ENCODE assay signal across 10 cellular contexts in the genomic region with DNA sequence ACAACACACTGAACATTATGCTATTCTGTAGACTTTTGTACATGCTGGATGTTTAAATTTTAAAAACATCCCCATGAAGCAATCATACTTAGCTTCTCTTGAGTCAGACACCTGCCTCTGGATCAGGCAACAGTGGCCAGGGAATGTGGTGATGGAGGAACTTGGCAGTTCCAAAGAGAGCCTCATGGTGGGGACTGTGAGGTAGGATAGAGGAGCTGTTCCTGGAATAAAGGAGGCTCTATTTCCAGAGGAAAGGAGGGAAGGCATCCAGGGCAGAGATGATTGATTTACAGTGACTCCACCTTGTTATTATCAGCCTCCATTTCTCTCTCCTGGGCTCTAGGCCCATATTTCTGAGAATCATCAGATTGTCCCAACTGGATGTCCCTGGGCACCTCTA. TPM values are rescaled to one million over a fixed set of nuclear protein-coding genes. Genes with fewer than 3 reads are reported as not detected.
DNase-seq lines count a peak whose midpoint lies in the region; ATAC-seq, FAIRE-seq and TF ChIP-seq lines count a peak whose summit lies in the region.
"Had no signal": no experiment of that assay in that cellular context is flagged by ENCODE, and none has a peak within 500 bp of the region (broad histone marks: within the 10 kb centered on the region; RNA-seq: fewer than 3 reads in every experiment).

No MANE protein-coding gene starts in this region.

- no peak overlapping the region for H3K27ac Mint-ChIP-seq in stimulated activated naive B cell treated with anti-CD40 and anti-IgM and Interleukin-4, amounts not matched to agents 10 μg/mL and 1 μg/mL and 100 μg/mL, for 72 hours
- H3K27ac Mint-ChIP-seq: CD8-positive, alpha-beta memory T cell; stimulated activated naive CD8-positive, alpha-beta T cell treated with anti-CD3 and anti-CD28 coated beads, Interleukin-15, Interleukin-2, amounts not matched to agents 100 ng/mL and 50 ng/mL, for 24 hours had no signal

- H3K27me3 ChIP-seq in body of pancreas, result no peaks in the 10 kb centered on the region

- peak; percentile 60 to 73 for TF ChIP-seq RAD21 in A549 (conservative IDR thresholded peaks at IDR 0.05 in 1 of 2, IDR thresholded peaks at IDR 0.05 in 1 of 2)

- H3K9me3 Mint-ChIP-seq in stimulated activated naive B cell treated with anti-CD40 and anti-IgM and Interleukin-4, amounts not matched to agents 10 μg/mL and 1 μg/mL and 100 μg/mL, for 72 hours, result peaks cover 7 to 9% of the 10 kb centered on the region in 2 donors
- H3K9me3 Mint-ChIP-seq: CD8-positive, alpha-beta memory T cell had no signal

- no peak for TF ChIP-seq EP300 in A549 (IDR thresholded peaks at IDR 0.05)

- POLR2A ChIA-PET in A549 (lab: Yijun Ruan, JAX), result no interaction called here

- H3K4me1 Mint-ChIP-seq in stimulated activated naive B cell treated with anti-CD40 and anti-IgM and Interleukin-4, amounts not matched to agents 10 μg/mL and 1 μg/mL and 100 μg/mL, for 72 hours, result peaks cover 7 to 13% of the 10 kb centered on the region in 2 donors
- H3K4me1 Mint-ChIP-seq: CD8-positive, alpha-beta memory T cell had no signal

- no peak overlapping the region for H3K4me2 ChIP-seq in A549

- no peaks in the 10 kb centered on the region for H3K36me3 ChIP-seq in body of pancreas (replicated peaks in 1 of 2; ENCODE audit: insufficient read depth in 1 of 2, low read depth in 2 of 2)

- no peak overlapping the region for H3K27ac ChIP-seq in A549
- H3K27ac ChIP-seq in body of pancreas, result no peak overlapping the region

- H3K9me3 ChIP-seq in A549 (no peaks in the 10 kb centered on the region), body of pancreas (no peaks in the 10 kb centered on the region)

- peaks cover 2 to 25% of the 10 kb centered on the region in 2 donors for H3K27me3 Mint-ChIP-seq in stimulated activated naive B cell treated with anti-CD40 and anti-IgM and Interleukin-4, amounts not matched to agents 10 μg/mL and 1 μg/mL and 100 μg/mL, for 72 hours

- peak; percentile 98 to 100 for ATAC-seq in A549
- ATAC-seq in body of pancreas, result peak; percentile 65
- ATAC-seq in stimulated activated naive B cell treated with anti-CD40 and anti-IgM and Interleukin-4, amounts not matched to agents 10 μg/mL and 1 μg/mL and 100 μg/mL, for 72 hours (replicated peaks), result no peak
- no peak for ATAC-seq in GM18867 (IDR thresholded peaks at IDR 0.05; ENCODE audit: unreplicated experiment)

- no peak overlapping the region for H3K4me3 Mint-ChIP-seq in stimulated activated naive B cell treated with anti-CD40 and anti-IgM and Interleukin-4, amounts not matched to agents 10 μg/mL and 1 μg/mL and 100 μg/mL, for 72 hours
- H3K4me3 Mint-ChIP-seq: CD8-positive, alpha-beta memory T cell; stimulated activated naive CD8-positive, alpha-beta T cell treated with anti-CD3 and anti-CD28 coated beads, Interleukin-15, Interleukin-2, amounts not matched to agents 100 ng/mL and 50 ng/mL, for 24 hours had no signal

- TF ChIP-seq POLR2A in A549 (IDR thresholded peaks at IDR 0.05; ENCODE audit: low read length) (no peak), body of pancreas (IDR thresholded peaks at IDR 0.05) (no peak)

- H3K36me3 Mint-ChIP-seq in stimulated activated naive B cell treated with anti-CD40 and anti-IgM and Interleukin-4, amounts not matched to agents 10 μg/mL and 1 μg/mL and 100 μg/mL, for 72 hours, result peaks cover 0 to 6% of the 10 kb centered on the region in 2 donors
- H3K36me3 Mint-ChIP-seq: CD8-positive, alpha-beta memory T cell had no signal

- H3K4me3 ChIP-seq in A549 (no peak overlapping the region), body of pancreas (no peak overlapping the region)

- peak; percentile 55 to 63 for DNase-seq in A549 (ENCODE audit: low read depth in 1 of 2, low spot score in 1 of 2)
- peak; percentile 56 for DNase-seq in HPDE6-E6E7 (ENCODE audit: extremely low spot score)
- peak in 3 of 4 donors; percentile 15 to 37 (median 21) for DNase-seq in body of pancreas
- DNase-seq in left kidney (ENCODE audit: low read depth, low spot score), result peak; percentile 62
- DNase-seq in stimulated activated naive B cell treated with anti-CD40 and anti-IgM and Interleukin-4, amounts not matched to agents 10 μg/mL and 1 μg/mL and 100 μg/mL, for 72 hours, result no peak
- DNase-seq in activated effector memory CD4-positive, alpha-beta T cell treated with anti-CD3 and anti-CD28 coated beads, Interleukin-2, amount 50 U/mL, for 16 hours, result no peak
- no peak for DNase-seq in activated CD8-positive, alpha-beta memory T cell treated with anti-CD3 and anti-CD28 coated beads, Interleukin-2, amount 50 U/mL, for 4 hours
- DNase-seq: CD8-positive, alpha-beta memory T cell had no signal

- intact Hi-C loops in body of pancreas (cut with DNase I), result loop anchor here (5.0 kb wide), 1 partner anchor 127 kb away; no protein-coding TSS in a partner anchor

- peak; percentile 53 for TF ChIP-seq CTCF in A549 (IDR thresholded peaks at IDR 0.05)
- TF ChIP-seq CTCF in body of pancreas (IDR thresholded peaks at IDR 0.05), result peak in 6 of 7 experiments; percentile 20 to 51 (median 36)

- CTCF ChIA-PET in A549 (lab: Yijun Ruan, JAX), result interaction anchor here (0.6 to 5.5 kb wide), 42 partner anchors 9 to 326 kb away, joined by 3 to 67 read pairs (median 4); a partner anchor contains a TSS

- FAIRE-seq in A549 (lab: Jason Lieb, UNC), result peak; percentile 63

- H3K4me1 ChIP-seq in A549 (no peaks in the 10 kb centered on the region), body of pancreas (no peaks in the 10 kb centered on the region)

TF ChIP-seq in A549, 52 proteins besides CTCF, POLR2A, EP300 and RAD21:
- peak; percentile 66; the same call in 2 of the 3 replicates for TF ChIP-seq SMC3 (IDR thresholded peaks at IDR 0.05)
- no peak for TF ChIP-seq SREBF2 (IDR thresholded peaks at IDR 0.05)

RNA-seq across cellular contexts. Expression of a gene that starts 35.0 kb away (rescaled TPM):
- polyA plus RNA-seq in A549 (2011; rRNA removed) (23.7 and 24.9 TPM in 2 replicates), A549 (2017; fragmentation: RNase III; extraction: RNeasy Plus Mini Kit Qiagen cat#74134 plus additional on column Dnase treatment) (13.8 to 15.2 TPM (median 14.0 TPM) in 3 replicates)
- polyA plus RNA-seq in A549 (2012; cell fraction: cytosol; rRNA removed), result 11.6 and 16.6 TPM in 2 replicates
- 7.9 and 9.4 TPM in 2 replicates for polyA plus RNA-seq in A549 (2012; cell fraction: nucleus; rRNA removed)
- polyA minus RNA-seq in A549 (2011; rRNA and poly(A)+ RNA removed), result 21.2 and 26.1 TPM in 2 replicates
- total RNA-seq in body of pancreas, result 1 to 10 TPM; 3.6 to 5.3 TPM

Comparison
In these comparisons a context has a peak if more than half of its experiments do, and no peak if none do; other contexts are left out.
1. ATAC-seq: peak in A549 (2 of 2) and body of pancreas (single experiment); none in stimulated activated naive B cell treated with anti-CD40 and anti-IgM and Interleukin-4, amounts not matched to agents 10 μg/mL and 1 μg/mL and 100 μg/mL, for 72 hours (0 of 2) and GM18867 (single experiment).
2. DNase-seq: peak in A549 (2 of 2), HPDE6-E6E7 (single experiment), body of pancreas (3 of 4) and left kidney (single experiment); none in stimulated activated naive B cell treated with anti-CD40 and anti-IgM and Interleukin-4, amounts not matched to agents 10 μg/mL and 1 μg/mL and 100 μg/mL, for 72 hours (single experiment), activated effector memory CD4-positive, alpha-beta T cell treated with anti-CD3 and anti-CD28 coated beads, Interleukin-2, amount 50 U/mL, for 16 hours (single experiment) and activated CD8-positive, alpha-beta memory T cell treated with anti-CD3 and anti-CD28 coated beads, Interleukin-2, amount 50 U/mL, for 4 hours (single experiment).